In the genomic region with DNA sequence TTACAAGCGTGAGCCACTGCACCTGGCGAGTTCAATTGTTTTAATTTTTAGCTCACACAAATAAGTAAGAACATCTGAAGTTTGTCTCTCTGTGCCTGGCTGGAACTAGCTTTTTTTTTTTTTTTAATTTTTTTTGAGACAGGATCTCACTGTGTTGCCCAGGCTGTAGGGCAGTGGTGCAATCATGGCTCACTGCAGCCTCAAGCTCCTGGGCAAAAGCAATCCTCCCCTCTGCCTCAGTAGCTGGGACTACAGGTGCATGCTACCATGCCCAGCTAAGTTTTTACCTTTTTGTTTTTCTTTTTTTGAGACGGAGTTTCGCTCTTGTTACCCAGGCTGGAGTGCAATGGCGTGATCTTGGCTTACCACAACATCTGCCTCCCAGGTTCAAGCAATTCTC, we compare ENCODE assay signal across 11 cellular contexts. TPM values are rescaled to one million over a fixed set of nuclear protein-coding genes. Genes with fewer than 3 reads are reported as not detected.
"Had no signal": no experiment of that assay in that cellular context is flagged by ENCODE, and none has a peak within 500 bp of the region (broad histone marks: within the 10 kb centered on the region; RNA-seq: fewer than 3 reads in every experiment).

No MANE protein-coding gene starts in this region.

- DNase-seq: GM23248, GOT3, H7, H9, HCEC 1CT, HFFc6 had no signal

- H3K36me3 ChIP-seq: HAP-1 had no signal

- H3K9me3 ChIP-seq: HAP-1 had no signal

- FAIRE-seq: H1, H54 had no signal

- H3K9ac ChIP-seq: GM23248 had no signal

- H3K4me3 ChIP-seq: GM23248, GM23338, HAP-1 had no signal

- H3K27ac ChIP-seq: GM23248 had no signal

- H2AFZ ChIP-seq: GM23248, GM23338 had no signal

- ATAC-seq: GM23338, HCT116 had no signal

- H3K4me1 ChIP-seq: HAP-1 had no signal

- H3K4me2 ChIP-seq: GM23338 had no signal

RNA-seq across cellular contexts. Expression of a gene that starts 7.9 kb away (rescaled TPM):
- total RNA-seq: HFFc6 had no signal
- polyA plus RNA-seq: GM23248 had no signal
